ENCODE assay signal across 9 cellular contexts in genomic region chr18:33839452-33840225, GRCh38.
DNase-seq lines count a peak whose midpoint lies in the region; ATAC-seq and TF ChIP-seq lines count a peak whose summit lies in the region.
"Had no signal": no experiment of that assay in that cellular context is flagged by ENCODE, and none has a peak within 500 bp of the region (broad histone marks: within the 10 kb centered on the region; RNA-seq: fewer than 3 reads in every experiment).

No MANE protein-coding gene starts in this region.

- H3K9me3 Mint-ChIP-seq in activated CD8-positive, alpha-beta T cell treated with anti-CD3 and anti-CD28 coated beads for 36 hours = no peaks in the 10 kb centered on the region
- peaks cover 10% of the 10 kb centered on the region for H3K9me3 Mint-ChIP-seq in activated CD8-positive, alpha-beta T cell treated with anti-CD3 and anti-CD28 coated beads, Interleukin-2, amount 10 ng/mL, durations not matched to agents 7 days and 5 days (ENCODE audit: insufficient read depth)
- peaks cover 16% of the 10 kb centered on the region for H3K9me3 Mint-ChIP-seq in natural killer cell treated with Interleukin-12 subunit alpha and Interleukin-12 subunit beta and Interleukin-15 and Interleukin-18, amount 100 ng/mL, for 72 hours
- peaks cover 2% of the 10 kb centered on the region for H3K9me3 Mint-ChIP-seq in activated naive CD8-positive, alpha-beta T cell treated with anti-CD3 and anti-CD28 coated beads for 36 hours

- no peak overlapping the region for H3K4me3 ChIP-seq in cardiac fibroblast (replicated peaks in 1 of 2; ENCODE audit: low read depth in 2 of 2, low read length in 2 of 2)

- H3K4me3 Mint-ChIP-seq in activated CD8-positive, alpha-beta T cell treated with anti-CD3 and anti-CD28 coated beads for 36 hours = no peak overlapping the region
- no peak overlapping the region for H3K4me3 Mint-ChIP-seq in activated CD8-positive, alpha-beta T cell treated with anti-CD3 and anti-CD28 coated beads, Interleukin-2, amount 10 ng/mL, durations not matched to agents 7 days and 5 days
- H3K4me3 Mint-ChIP-seq in natural killer cell treated with Interleukin-12 subunit alpha and Interleukin-12 subunit beta and Interleukin-15 and Interleukin-18, amount 100 ng/mL, for 72 hours = no peak overlapping the region
- no peak overlapping the region for H3K4me3 Mint-ChIP-seq in activated naive CD8-positive, alpha-beta T cell treated with anti-CD3 and anti-CD28 coated beads for 36 hours
- H3K4me3 Mint-ChIP-seq: activated naive CD8-positive, alpha-beta T cell had no signal

- POLR2A ChIA-PET in activated CD8-positive, alpha-beta T cell treated with anti-CD3 and anti-CD28 coated beads for 36 hours (lab: Charles Lee) = interaction anchor here (0.6 kb wide), 1 partner anchor 1050 kb away, joined by 3 read pairs; no protein-coding TSS in a partner anchor
- POLR2A ChIA-PET in activated CD8-positive, alpha-beta T cell treated with anti-CD3 and anti-CD28 coated beads, Interleukin-2, amount 10 ng/mL, durations not matched to agents 7 days and 5 days (lab: Charles Lee) = no interaction called here

- no peaks in the 10 kb centered on the region for H3K4me1 Mint-ChIP-seq in activated CD8-positive, alpha-beta T cell treated with anti-CD3 and anti-CD28 coated beads for 36 hours (ENCODE audit: low read depth)
- H3K4me1 Mint-ChIP-seq in activated CD8-positive, alpha-beta T cell treated with anti-CD3 and anti-CD28 coated beads, Interleukin-2, amount 10 ng/mL, durations not matched to agents 7 days and 5 days (ENCODE audit: low read depth) = no peaks in the 10 kb centered on the region
- no peaks in the 10 kb centered on the region for H3K4me1 Mint-ChIP-seq in natural killer cell treated with Interleukin-12 subunit alpha and Interleukin-12 subunit beta and Interleukin-15 and Interleukin-18, amount 100 ng/mL, for 72 hours (ENCODE audit: low read depth in 2 of 2)
- H3K4me1 Mint-ChIP-seq in activated naive CD8-positive, alpha-beta T cell treated with anti-CD3 and anti-CD28 coated beads for 36 hours = no peaks in the 10 kb centered on the region

- ATAC-seq in activated CD8-positive, alpha-beta T cell treated with anti-CD3 and anti-CD28 coated beads for 36 hours = no peak
- no peak for ATAC-seq in activated CD8-positive, alpha-beta T cell treated with anti-CD3 and anti-CD28 coated beads, Interleukin-2, amount 10 ng/mL, durations not matched to agents 7 days and 5 days
- peak; percentile 62 for ATAC-seq in HG03280 (IDR thresholded peaks at IDR 0.05; ENCODE audit: unreplicated experiment)
- ATAC-seq in natural killer cell treated with Interleukin-12 subunit alpha and Interleukin-12 subunit beta and Interleukin-15 and Interleukin-18, amount 100 ng/mL, for 72 hours = no peak

- no peak for DNase-seq in activated CD8-positive, alpha-beta T cell treated with anti-CD3 and anti-CD28 coated beads for 36 hours
- DNase-seq in activated CD8-positive, alpha-beta T cell treated with anti-CD3 and anti-CD28 coated beads, Interleukin-2, amount 10 ng/mL, durations not matched to agents 7 days and 5 days = no peak
- DNase-seq in NCI-H510A (lab: John Stamatoyannopoulos, UW) (peak; percentile 61), cardiac fibroblast (ENCODE audit: low read depth in 2 of 2) (peak; percentile 61 to 68), medulla oblongata (ENCODE audit: extremely low spot score) (peak; percentile 78)
- no peak for DNase-seq in natural killer cell treated with Interleukin-12 subunit alpha and Interleukin-12 subunit beta and Interleukin-15 and Interleukin-18, amount 100 ng/mL, for 72 hours (ENCODE audit: low spot score)
- no peak for DNase-seq in activated naive CD8-positive, alpha-beta T cell treated with anti-CD3 and anti-CD28 coated beads for 36 hours

- no peak overlapping the region for H3K27ac Mint-ChIP-seq in activated CD8-positive, alpha-beta T cell treated with anti-CD3 and anti-CD28 coated beads for 36 hours
- H3K27ac Mint-ChIP-seq in activated CD8-positive, alpha-beta T cell treated with anti-CD3 and anti-CD28 coated beads, Interleukin-2, amount 10 ng/mL, durations not matched to agents 7 days and 5 days = no peak overlapping the region
- H3K27ac Mint-ChIP-seq in natural killer cell treated with Interleukin-12 subunit alpha and Interleukin-12 subunit beta and Interleukin-15 and Interleukin-18, amount 100 ng/mL, for 72 hours = no peak overlapping the region
- no peak overlapping the region for H3K27ac Mint-ChIP-seq in activated naive CD8-positive, alpha-beta T cell treated with anti-CD3 and anti-CD28 coated beads for 36 hours
- H3K27ac Mint-ChIP-seq: activated naive CD8-positive, alpha-beta T cell had no signal

- H3K27me3 Mint-ChIP-seq in activated CD8-positive, alpha-beta T cell treated with anti-CD3 and anti-CD28 coated beads for 36 hours = no peaks in the 10 kb centered on the region
- no peaks in the 10 kb centered on the region for H3K27me3 Mint-ChIP-seq in activated CD8-positive, alpha-beta T cell treated with anti-CD3 and anti-CD28 coated beads, Interleukin-2, amount 10 ng/mL, durations not matched to agents 7 days and 5 days (ENCODE audit: low read depth)
- H3K27me3 Mint-ChIP-seq in natural killer cell treated with Interleukin-12 subunit alpha and Interleukin-12 subunit beta and Interleukin-15 and Interleukin-18, amount 100 ng/mL, for 72 hours = no peaks in the 10 kb centered on the region
- no peaks in the 10 kb centered on the region for H3K27me3 Mint-ChIP-seq in activated naive CD8-positive, alpha-beta T cell treated with anti-CD3 and anti-CD28 coated beads for 36 hours
- H3K27me3 Mint-ChIP-seq: activated naive CD8-positive, alpha-beta T cell had no signal

- intact Hi-C loops in activated CD8-positive, alpha-beta T cell treated with anti-CD3 and anti-CD28 coated beads for 36 hours (cut with micrococcal nuclease) = no loop called here

- TF ChIP-seq CTCF in activated CD8-positive, alpha-beta T cell treated with anti-CD3 and anti-CD28 coated beads for 36 hours (IDR thresholded peaks at IDR 0.05) = peak; percentile 66
- TF ChIP-seq CTCF in cardiac fibroblast (IDR thresholded peaks at IDR 0.05; ENCODE audit: low read depth, low read length) = peak; percentile 71

- no peaks in the 10 kb centered on the region for H3K36me3 Mint-ChIP-seq in activated CD8-positive, alpha-beta T cell treated with anti-CD3 and anti-CD28 coated beads for 36 hours (ENCODE audit: low read depth)
- H3K36me3 Mint-ChIP-seq in activated CD8-positive, alpha-beta T cell treated with anti-CD3 and anti-CD28 coated beads, Interleukin-2, amount 10 ng/mL, durations not matched to agents 7 days and 5 days (ENCODE audit: low read depth) = no peaks in the 10 kb centered on the region
- H3K36me3 Mint-ChIP-seq in natural killer cell treated with Interleukin-12 subunit alpha and Interleukin-12 subunit beta and Interleukin-15 and Interleukin-18, amount 100 ng/mL, for 72 hours = no peaks in the 10 kb centered on the region
- H3K36me3 Mint-ChIP-seq in activated naive CD8-positive, alpha-beta T cell treated with anti-CD3 and anti-CD28 coated beads for 36 hours = no peaks in the 10 kb centered on the region
- H3K36me3 Mint-ChIP-seq: activated naive CD8-positive, alpha-beta T cell had no signal

- CTCF ChIA-PET in activated CD8-positive, alpha-beta T cell treated with anti-CD3 and anti-CD28 coated beads for 36 hours (lab: Charles Lee) = interaction anchor here (1.1 kb wide), 1 partner anchor 485 kb away, joined by 3 read pairs; no protein-coding TSS in a partner anchor
- CTCF ChIA-PET in activated CD8-positive, alpha-beta T cell treated with anti-CD3 and anti-CD28 coated beads, Interleukin-2, amount 10 ng/mL, durations not matched to agents 7 days and 5 days (lab: Charles Lee) = interaction anchor here (1.0 to 1.1 kb wide), 2 partner anchors 11 to 18 kb away, joined by 3 read pairs; no protein-coding TSS in a partner anchor

Comparison
In these comparisons a context has a peak if more than half of its experiments do, and no peak if none do; other contexts are left out.
1. DNase-seq: peak in NCI-H510A (single experiment), cardiac fibroblast (2 of 2) and medulla oblongata (single experiment); none in activated CD8-positive, alpha-beta T cell treated with anti-CD3 and anti-CD28 coated beads for 36 hours (single experiment), activated CD8-positive, alpha-beta T cell treated with anti-CD3 and anti-CD28 coated beads, Interleukin-2, amount 10 ng/mL, durations not matched to agents 7 days and 5 days (single experiment), natural killer cell treated with Interleukin-12 subunit alpha and Interleukin-12 subunit beta and Interleukin-15 and Interleukin-18, amount 100 ng/mL, for 72 hours (single experiment) and activated naive CD8-positive, alpha-beta T cell treated with anti-CD3 and anti-CD28 coated beads for 36 hours (single experiment).